Comparison of ENCODE assay signal across 1 cellular context in genomic region chr1:226973898-226974543, GRCh38.
TF ChIP-seq lines count a peak whose summit lies in the region.

No MANE protein-coding gene starts in this region.

TF ChIP-seq in HepG2, 621 proteins besides CTCF, POLR2A, EP300 and RAD21 (continued from another document):
- peak; percentile 84 for TF ChIP-seq SNAPC4 (CRISPR knock-in tag; IDR thresholded peaks at IDR 0.05)
- no peak for TF ChIP-seq MBNL3 (CRISPR knock-in tag; conservative IDR thresholded peaks at IDR 0.05)
- 0 out of 2 replicates have a peak, but pooled peaks have one; percentile 56 for TF ChIP-seq ZNF776 (CRISPR knock-in tag; IDR thresholded peaks at IDR 0.05)
- peak; percentile 62; the same call in 1 of the 2 replicates for TF ChIP-seq MYC (CRISPR knock-in tag; IDR thresholded peaks at IDR 0.05; ENCODE audit: borderline replicate concordance)
- TF ChIP-seq MYPOP (CRISPR knock-in tag; IDR thresholded peaks at IDR 0.05), result 0 out of 2 replicates have a peak, but pooled peaks have one; percentile 58
- TF ChIP-seq ZNF512 (CRISPR knock-in tag; IDR thresholded peaks at IDR 0.05), result no peak
- no peak; the same call in 1 of the 2 replicates for TF ChIP-seq ZNF280B (CRISPR knock-in tag; IDR thresholded peaks at IDR 0.05; ENCODE audit: borderline replicate concordance)
- peak; percentile 19; the same call in 1 of the 2 replicates for TF ChIP-seq TCF7 (IDR thresholded peaks at IDR 0.05; ENCODE audit: low read depth)
- no peak for TF ChIP-seq FOXP4 (CRISPR knock-in tag; IDR thresholded peaks at IDR 0.05)
- TF ChIP-seq USF2 (IDR thresholded peaks at IDR 0.05; ENCODE audit: low read depth, low read length), result no peak
- peak; percentile 48; the same call in 1 of the 2 replicates for TF ChIP-seq USF2 (CRISPR knock-in tag; IDR thresholded peaks at IDR 0.05; ENCODE audit: borderline replicate concordance)
- TF ChIP-seq ZNF343 (CRISPR knock-in tag; IDR thresholded peaks at IDR 0.05), result peak; percentile 27; the same call in 1 of the 2 replicates
- TF ChIP-seq SAP130 (CRISPR knock-in tag; IDR thresholded peaks at IDR 0.05; ENCODE audit: low read depth), result peak; percentile 61
- TF ChIP-seq ZBTB49 (CRISPR knock-in tag; IDR thresholded peaks at IDR 0.05; ENCODE audit: borderline replicate concordance), result no peak
- TF ChIP-seq THRA (CRISPR knock-in tag; IDR thresholded peaks at IDR 0.05; ENCODE audit: borderline replicate concordance), result no peak
- no peak for TF ChIP-seq ZNF354B (CRISPR knock-in tag; IDR thresholded peaks at IDR 0.05)
- peak; percentile 59; the same call in 1 of the 2 replicates for TF ChIP-seq ZNF317 (CRISPR knock-in tag; IDR thresholded peaks at IDR 0.05)
